ENCODE assay signal across 23 cellular contexts in genomic region chr2:241349941-241350340, GRCh38.
"Had no signal": no experiment of that assay in that cellular context is flagged by ENCODE, and none has a peak within 500 bp of the region (broad histone marks: within the 10 kb centered on the region; RNA-seq: fewer than 3 reads in every experiment).

No MANE protein-coding gene starts in this region.

- H3K4me3 ChIP-seq: coronary artery, lower lobe of right lung, prostate gland, right atrium auricular region, sigmoid colon, testis, tibial artery had no signal

- FAIRE-seq: endometrium, frontal cortex had no signal

- H3K27me3 Mint-ChIP-seq: effector memory CD8-positive, alpha-beta T cell; natural killer cell treated with Interleukin-12 subunit alpha and Interleukin-12 subunit beta and Interleukin-15 and Interleukin-18, amount 100 ng/mL, for 72 hours; stimulated activated memory B cell treated with anti-CD40 and anti-IgM and Interleukin-4, amounts not matched to agents 10 μg/mL and 1 μg/mL and 100 μg/mL, for 72 hours; type B pancreatic cell had no signal

- ATAC-seq: effector memory CD8-positive, alpha-beta T cell; left ventricle myocardium superior; natural killer cell treated with Interleukin-12 subunit alpha and Interleukin-12 subunit beta and Interleukin-15 and Interleukin-18, amount 100 ng/mL, for 72 hours; stimulated activated memory B cell treated with anti-CD40 and anti-IgM and Interleukin-4, amounts not matched to agents 10 μg/mL and 1 μg/mL and 100 μg/mL, for 72 hours; stimulated activated naive CD8-positive, alpha-beta T cell treated with anti-CD3 and anti-CD28 coated beads, Interleukin-15, Interleukin-2, amounts not matched to agents 100 U/mL and 50 U/mL, for 24 hours had no signal

- H3K27ac ChIP-seq: coronary artery, lower lobe of right lung, prostate gland, right atrium auricular region, sigmoid colon, testis, tibial artery had no signal

- DNase-seq: dermis blood vessel endothelial cell; effector memory CD8-positive, alpha-beta T cell; hypothalamus; immature natural killer cell; islet precursor cell; left ventricle myocardium superior; lower lobe of right lung; nucleus accumbens; sigmoid colon; stimulated activated CD4-positive, alpha-beta T cell treated with anti-CD3 and anti-CD28 coated beads, Interleukin-2, amount 100 ng/mL, for 24 hours; stimulated activated CD4-positive, alpha-beta T cell treated with anti-CD3 and anti-CD28 coated beads, Interleukin-4, amount 100 ng/mL, for 24 hours; stimulated activated naive CD8-positive, alpha-beta T cell treated with anti-CD3 and anti-CD28 coated beads, Interleukin-15, Interleukin-2, amounts not matched to agents 100 U/mL and 50 U/mL, for 24 hours; substantia nigra; testis; tibial artery had no signal

- H3K4me3 Mint-ChIP-seq: effector memory CD8-positive, alpha-beta T cell; immature natural killer cell; natural killer cell treated with Interleukin-12 subunit alpha and Interleukin-12 subunit beta and Interleukin-15 and Interleukin-18, amount 100 ng/mL, for 72 hours; stimulated activated memory B cell treated with anti-CD40 and anti-IgM and Interleukin-4, amounts not matched to agents 10 μg/mL and 1 μg/mL and 100 μg/mL, for 72 hours had no signal

- H3K9me3 ChIP-seq: lower lobe of right lung, prostate gland, right atrium auricular region, sigmoid colon, testis, tibial artery had no signal

- H3K27ac Mint-ChIP-seq: natural killer cell treated with Interleukin-12 subunit alpha and Interleukin-12 subunit beta and Interleukin-15 and Interleukin-18, amount 100 ng/mL, for 72 hours had no signal

- H3K9me3 Mint-ChIP-seq: effector memory CD8-positive, alpha-beta T cell; immature natural killer cell; natural killer cell treated with Interleukin-12 subunit alpha and Interleukin-12 subunit beta and Interleukin-15 and Interleukin-18, amount 100 ng/mL, for 72 hours; stimulated activated memory B cell treated with anti-CD40 and anti-IgM and Interleukin-4, amounts not matched to agents 10 μg/mL and 1 μg/mL and 100 μg/mL, for 72 hours; type B pancreatic cell had no signal
